ENCODE assay signal across 33 cellular contexts in the genomic region with DNA sequence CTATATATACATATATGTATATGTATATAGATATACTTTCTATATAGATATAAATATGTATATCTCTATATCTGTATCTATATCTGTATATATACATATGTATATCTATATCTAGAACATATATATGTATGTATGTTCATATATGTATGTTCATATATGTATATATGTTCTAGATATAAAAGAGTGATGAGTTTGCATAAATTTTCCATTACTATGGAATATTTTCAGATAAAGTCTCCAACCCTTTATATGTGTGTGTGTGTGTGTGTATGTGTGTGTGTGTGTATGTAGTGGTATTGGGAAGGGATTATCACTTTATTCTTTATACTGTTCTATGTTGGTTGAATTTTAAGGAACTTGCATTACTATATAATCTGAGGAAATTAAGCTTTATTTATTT.
"Had no signal": no experiment of that assay in that cellular context is flagged by ENCODE, and none has a peak within 500 bp of the region (broad histone marks: within the 10 kb centered on the region; RNA-seq: fewer than 3 reads in every experiment).

No MANE protein-coding gene starts in this region.

- H3K4me3 ChIP-seq: coronary artery, Peyer's patch had no signal

- H3K4me1 ChIP-seq: Peyer's patch had no signal

- H3K36me3 ChIP-seq: brain microvascular endothelial cell, Peyer's patch had no signal

- H3K27ac ChIP-seq: brain microvascular endothelial cell, coronary artery, Peyer's patch, RWPE1 had no signal

- DNase-seq: activated CD4-positive, alpha-beta T cell treated with anti-CD3 and anti-CD28 coated beads, Interleukin-2, amount 10 ng/mL, durations not matched to agents 24 days and 14 days; activated CD4-positive, alpha-beta T cell treated with anti-CD3 and anti-CD28 coated beads, Interleukin-2, amount 50 U/mL, for 4 hours; activated CD8-positive, alpha-beta T cell treated with anti-CD3 and anti-CD28 coated beads for 36 hours; activated effector memory CD4-positive, alpha-beta T cell treated with anti-CD3 and anti-CD28 coated beads, Interleukin-2, amount 50 U/mL, for 16 hours; activated naive CD4-positive, alpha-beta T cell; activated naive CD4-positive, alpha-beta T cell treated with anti-CD3 and anti-CD28 coated beads, Interleukin-2, amount 50 U/mL, for 16 hours; activated naive CD8-positive, alpha-beta T cell treated with anti-CD3 and anti-CD28 coated beads for 36 hours; activated T-cell treated with anti-CD3 and anti-CD28 coated beads, Interleukin-2, amount 50 U/mL, for 1 hour; activated T-cell treated with anti-CD3 and anti-CD28 coated beads, Interleukin-2, amount 50 U/mL, for 72 hours; amniotic stem cell; aorta; brain microvascular endothelial cell; central memory CD4-positive, alpha-beta T cell; NCI-H1105; NCI-H1417 treated with DMSO at 0.1 percent for 48 hours; NCI-H187 treated with DMSO at 0.1 percent for 48 hours; NCI-H2081; NCI-H226; NCI-H446 treated with DMSO at 0.1 percent for 48 hours; NCI-H526; NCI-H748 treated with DMSO at 0.1 percent for 48 hours; NK-92 treated with Interleukin-12 subunit alpha and Interleukin-12 subunit beta, amount 100 ng/mL, for 24 hours; PC-3; Peyer's patch; SIG-M5; SW 1271; T-helper 1 cell; T-helper 2 cell; T-helper 9 cell had no signal

- ATAC-seq: activated CD8-positive, alpha-beta T cell treated with anti-CD3 and anti-CD28 coated beads for 36 hours; activated T-cell treated with anti-CD3 and anti-CD28 coated beads, Interleukin-2, amount 50 U/mL, for 72 hours; activated T-helper 17 cell treated with anti-CD3 and anti-CD28 coated beads, Interleukin-2, amount 50 U/mL, for 72 hours; PC-3; Right ventricle myocardium inferior had no signal

- H3K27me3 ChIP-seq: brain microvascular endothelial cell, Peyer's patch had no signal

- H3K9me3 ChIP-seq: Peyer's patch had no signal
